In genomic region chr6:27668442-27669275, GRCh38 we compare ENCODE assay signal across 9 cellular contexts.
DNase-seq lines count a peak whose midpoint lies in the region; ATAC-seq and TF ChIP-seq lines count a peak whose summit lies in the region.
"Had no signal": no experiment of that assay in that cellular context is flagged by ENCODE, and none has a peak within 500 bp of the region (broad histone marks: within the 10 kb centered on the region; RNA-seq: fewer than 3 reads in every experiment).

No MANE protein-coding gene starts in this region.

- peak overlapping the region; percentile 62 for H3K4me3 ChIP-seq in GM12865 (ENCODE audit: low read depth, low read length)

- TF ChIP-seq CTCF in 22Rv1 (IDR thresholded peaks at IDR 0.05): no peak
- TF ChIP-seq CTCF in GM12865 (IDR thresholded peaks at IDR 0.05; ENCODE audit: insufficient read depth, low read depth, low read length, missing control alignments): no peak

- DNase-seq in GM12865 (ENCODE audit: low read depth) (peak; percentile 89), NCI-H446 (lab: John Stamatoyannopoulos, UW) (peak; percentile 50 to 78), glomerular visceral epithelial cell (ENCODE audit: extremely low spot score) (peak; percentile 68)
- DNase-seq in activated CD8-positive, alpha-beta memory T cell treated with anti-CD3 and anti-CD28 coated beads for 48 hours (ENCODE audit: low read depth in 2 of 3, low spot score in 2 of 3): peak; percentile 52 to 72 (median 67)
- DNase-seq in stimulated activated CD4-positive, alpha-beta T cell treated with anti-CD3 and anti-CD28 coated beads, Interleukin-1b, Interleukin-23, amount 100 ng/mL, for 48 hours: peak; percentile 81
- DNase-seq: heart left ventricle had no signal

- peak overlapping the region; percentile 93 for H3K27ac ChIP-seq in 22Rv1
- H3K27ac ChIP-seq: heart left ventricle had no signal

- ATAC-seq in HG02623 (IDR thresholded peaks at IDR 0.05; ENCODE audit: unreplicated experiment): no peak
- ATAC-seq in GM18907 (IDR thresholded peaks at IDR 0.05; ENCODE audit: unreplicated experiment): no peak
